In the genomic region with DNA sequence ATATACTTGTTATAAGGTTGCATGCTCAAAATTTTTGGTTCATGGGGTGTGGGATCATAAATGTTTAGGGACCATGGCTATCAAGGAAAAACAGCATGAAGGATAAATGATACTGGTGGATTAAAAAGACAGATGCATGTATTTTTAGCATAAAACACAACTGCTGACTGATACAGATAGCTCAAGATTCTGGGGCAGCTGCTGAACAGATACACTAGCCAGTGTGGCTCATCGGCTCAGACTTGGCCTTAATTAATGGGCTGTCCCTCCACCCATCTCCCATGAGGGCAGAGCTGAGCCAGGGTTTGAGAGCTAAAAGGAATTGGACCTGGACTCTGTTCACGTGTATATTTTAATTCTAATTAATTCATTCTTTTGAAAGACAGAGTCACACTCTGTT, we compare ENCODE assay signal across 11 cellular contexts.
"Had no signal": no experiment of that assay in that cellular context is flagged by ENCODE, and none has a peak within 500 bp of the region (broad histone marks: within the 10 kb centered on the region; RNA-seq: fewer than 3 reads in every experiment).

No MANE protein-coding gene starts in this region.

- H3K27ac Mint-ChIP-seq: activated T-helper 2 cell treated with anti-CD3 and anti-CD28 coated beads, Interferon-gamma antibody, Interleukin-2, Interleukin-4, amounts not matched to agents 10 μg/mL and 5 μg/mL and 100 μg/mL, durations not matched to agents 14 hours and 24 hours and 36 hours; memory B cell; T-helper 1 cell treated with Interleukin-12 subunit alpha and Interleukin-12 subunit beta and Interleukin-4 antibody, amounts not matched to agents 30 μg/mL and 1 μg/mL, for 36 hours had no signal

- H3K27me3 ChIP-seq: adrenal gland, colonic mucosa, left lung had no signal

- H3K4me3 Mint-ChIP-seq: memory B cell had no signal

- H3K27me3 Mint-ChIP-seq: memory B cell had no signal

- H3K9me3 ChIP-seq: adrenal gland, colonic mucosa, left lung had no signal

- H3K27ac ChIP-seq: adrenal gland had no signal

- H3K4me3 ChIP-seq: adrenal gland, colonic mucosa, left lung had no signal

- ATAC-seq: left lung; right cardiac atrium; stimulated activated naive CD8-positive, alpha-beta T cell treated with anti-CD3 and anti-CD28 coated beads, Interleukin-15, Interleukin-2, amounts not matched to agents 100 U/mL and 50 U/mL, for 24 hours had no signal

- H3K36me3 ChIP-seq: adrenal gland, colonic mucosa had no signal

- H3K9me3 Mint-ChIP-seq: memory B cell had no signal

- DNase-seq: activated CD4-positive, CD25-positive, alpha-beta regulatory T cell; activated naive CD4-positive, alpha-beta T cell treated with anti-CD3 and anti-CD28 coated beads, Interleukin-2, amount 50 U/mL, for 16 hours; left lung; right cardiac atrium; stimulated activated CD4-positive, alpha-beta T cell treated with anti-CD3 and anti-CD28 coated beads, Interleukin-2, amount 100 ng/mL, for 48 hours; stimulated activated naive CD8-positive, alpha-beta T cell treated with anti-CD3 and anti-CD28 coated beads, Interleukin-15, Interleukin-2, amounts not matched to agents 100 U/mL and 50 U/mL, for 24 hours had no signal
